8 cellular contexts compared by ENCODE assay signal in the genomic region with DNA sequence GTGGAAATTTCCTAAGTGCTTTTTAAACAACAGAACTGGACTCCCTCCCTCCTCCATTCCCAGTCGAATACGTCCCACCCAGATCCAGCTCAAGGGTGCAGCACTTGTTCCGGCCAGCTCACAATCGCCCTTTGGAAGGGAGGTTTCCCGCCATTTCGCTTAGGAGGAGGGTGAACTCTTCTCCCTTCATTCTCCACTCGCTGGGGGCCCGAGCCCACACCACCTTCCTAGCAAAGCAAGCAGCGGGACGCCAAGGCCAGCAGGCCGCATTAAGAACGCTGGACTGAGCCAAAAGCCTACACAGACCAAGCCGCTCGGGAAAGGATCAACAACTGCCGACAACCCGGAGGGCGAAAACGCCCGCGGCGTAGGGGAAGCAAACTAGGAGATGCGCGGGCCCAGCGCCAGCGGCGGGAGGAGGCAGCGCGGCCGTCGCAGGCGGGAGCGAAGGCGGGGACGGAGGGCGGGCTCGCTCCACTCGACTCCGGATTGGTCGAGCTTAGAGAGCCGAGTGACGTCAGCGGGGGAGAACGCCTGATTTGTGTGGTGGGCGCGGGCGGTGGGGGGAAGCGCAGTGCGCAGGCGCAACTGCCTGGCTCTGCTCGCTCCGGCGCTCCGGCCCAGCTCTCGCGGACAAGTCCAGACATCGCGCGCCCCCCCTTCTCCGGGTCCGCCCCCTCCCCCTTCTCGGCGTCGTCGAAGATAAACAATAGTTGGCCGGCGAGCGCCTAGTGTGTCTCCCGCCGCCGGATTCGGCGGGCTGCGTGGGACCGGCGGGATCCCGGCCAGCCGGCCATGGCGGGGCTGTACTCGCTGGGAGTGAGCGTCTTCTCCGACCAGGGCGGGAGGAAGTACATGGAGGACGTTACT. TPM values are rescaled to one million over a fixed set of nuclear protein-coding genes. Genes with fewer than 3 reads are reported as not detected.
A peak's percentile ranks its signal among the peaks of the same experiment; 100 is the strongest.
DNase-seq lines count a peak whose midpoint lies in the region; ATAC-seq and TF ChIP-seq lines count a peak whose summit lies in the region.

A gene (plus strand): TSS at position 574 of the 870 bp plus-strand sequence. CDS start 222 bp downstream, at position 796.

- H3K27me3 ChIP-seq in adrenal gland: no peaks in the 10 kb centered on the region
- H3K27me3 ChIP-seq in heart left ventricle: no peaks in the 10 kb centered on the region
- no peaks in the 10 kb centered on the region for H3K27me3 ChIP-seq in transverse colon

- WGBS in adrenal gland, 4 donors: 0 to 1% (median 1%) methylated on average over 10 to 80 of the region's 83 CpGs
- 0 to 1% (median 0%) methylated on average over 6 to 83 of the region's 83 CpGs for WGBS in heart left ventricle, 4 donors
- WGBS in transverse colon (ENCODE audit: low coverage in 1 of 2), 2 donors: 0% methylated on average over 77 of the region's 83 CpGs; no CpG with 5 or more reads in 1 of the 2 donors

- DNase-seq in NCI-H146 treated with DMSO at 0.1 percent for 48 hours (lab: John Stamatoyannopoulos, UW; ENCODE audit: unreplicated experiment) (peak; percentile 96), T-helper 1 cell (peak; percentile 96 to 98 (median 97)), adrenal gland (peak; percentile 99 to 100 (median 100)), heart left ventricle (peak; percentile 100), pons (ENCODE audit: low spot score) (peak; percentile 99), transverse colon (peak; percentile 99)

- no peak for TF ChIP-seq EP300 in transverse colon (IDR thresholded peaks at IDR 0.05; ENCODE audit: low read depth)

- H3K4me1 ChIP-seq in adrenal gland (replicated peaks in 1 of 2) (peaks cover 7 to 33% of the 10 kb centered on the region in 2 donors), heart left ventricle (peaks cover 0 to 50% (median 18%) of the 10 kb centered on the region in 12 donors), transverse colon (peaks cover 6 to 31% (median 13%) of the 10 kb centered on the region in 4 donors)

- H3K9me3 ChIP-seq in adrenal gland (replicated peaks in 1 of 3) (no peaks in the 10 kb centered on the region), heart left ventricle (no peaks in the 10 kb centered on the region), transverse colon (no peaks in the 10 kb centered on the region)

- TF ChIP-seq CTCF in adrenal gland (IDR thresholded peaks at IDR 0.05): peak in 2 of 6 experiments; percentile 34 to 40
- no peak for TF ChIP-seq CTCF in heart left ventricle (IDR thresholded peaks at IDR 0.05)
- peak in 3 of 5 experiments; percentile 20 to 66 (median 58) for TF ChIP-seq CTCF in transverse colon (IDR thresholded peaks at IDR 0.05)

- H3K36me3 ChIP-seq in adrenal gland (replicated peaks in 1 of 2) (no peaks in the 10 kb centered on the region), heart left ventricle (no peaks in the 10 kb centered on the region), transverse colon (no peaks in the 10 kb centered on the region)

- H3K4me3 ChIP-seq in adrenal gland (peak within 1 kb of the TSS; percentile 59 to 100 (median 74)), heart left ventricle (peak within 1 kb of the TSS; percentile 67 to 98 (median 92)), transverse colon (peak within 1 kb of the TSS; percentile 79 to 94 (median 89))

- in situ Hi-C loops in transverse colon (cut with MboI; ENCODE audit: low pct_ligation_motif_present in 1 of 4, low pct_unique_long_range_greater_than_20kb in 1 of 4, low sequenced_read_pairs in 3 of 4): no loop called here

- H3K27ac ChIP-seq in adrenal gland: peak within 1 kb of the TSS; percentile 86 to 96 (median 92)
- H3K27ac ChIP-seq in heart left ventricle: peak within 1 kb of the TSS; percentile 89 to 100 (median 97)
- peak within 1 kb of the TSS; percentile 95 to 98 (median 98) for H3K27ac ChIP-seq in transverse colon

- TF ChIP-seq POLR2A in GM15510 (IDR thresholded peaks at IDR 0.05; ENCODE audit: borderline replicate concordance, extremely low read depth, insufficient read length): peak; percentile 97
- peak; percentile 70 to 88 for TF ChIP-seq POLR2A in adrenal gland (IDR thresholded peaks at IDR 0.05)
- TF ChIP-seq POLR2A in heart left ventricle (IDR thresholded peaks at IDR 0.05): peak; percentile 21 to 96
- peak; percentile 93 for TF ChIP-seq POLR2A in transverse colon (IDR thresholded peaks at IDR 0.05)

- ATAC-seq in HG02884 (IDR thresholded peaks at IDR 0.05; ENCODE audit: unreplicated experiment) (peak; percentile 84), heart left ventricle (peak; percentile 97 to 98 (median 97))

- intact Hi-C loops in adrenal gland (cut with DNase I) (no loop called here), heart left ventricle (cut with DNase I) (loop anchor here in 5 of 10 donors (1.0 to 5.0 kb wide), 10 partner anchors 23 to 77 kb away; a partner anchor contains a TSS), transverse colon (cut with DNase I; ENCODE audit: low total_unique reads) (loop anchor here (2.0 kb wide), 1 partner anchor 73 kb away; a partner anchor contains a TSS)

RNA-seq across cellular contexts. Expression of the gene that starts here (rescaled TPM):
- 10 to 100 TPM in 5 of 8 donors, 1 to 10 TPM in 3; 3.4 to 16.3 (median 11.5) TPM for total RNA-seq in adrenal gland
- 1 to 10 TPM; 3.4 to 8.5 (median 3.7) TPM for polyA plus RNA-seq in adrenal gland
- 10 to 100 TPM in 2 of 9 donors, 1 to 10 TPM in 7; 6.2 to 11.4 (median 7.7) TPM for total RNA-seq in heart left ventricle
- 1 to 10 TPM; 1.9 to 6.4 TPM for polyA plus RNA-seq in heart left ventricle
- 10 to 100 TPM in 3 of 4 donors, 1 to 10 TPM in 1; 4.6 to 25.8 (median 16.0) TPM for total RNA-seq in transverse colon

Comparison
In these comparisons a context has a peak if more than half of its experiments do, and no peak if none do; other contexts are left out.
1. Peak in every context shown above with its lines: DNase-seq, ATAC-seq, H3K4me3 ChIP-seq and H3K27ac ChIP-seq.
2. CTCF ChIP-seq: peak in transverse colon (3 of 5); none in heart left ventricle (0 of 12).